ENCODE assay signal across 9 cellular contexts in genomic region chr4:179114615-179115014, GRCh38.
"Had no signal": no experiment of that assay in that cellular context is flagged by ENCODE, and none has a peak within 500 bp of the region (broad histone marks: within the 10 kb centered on the region; RNA-seq: fewer than 3 reads in every experiment).

No MANE protein-coding gene starts in this region.

- ATAC-seq: HepG2, K562 had no signal

- H3K4me3 Mint-ChIP-seq: IgD-negative memory B cell had no signal

- H3K9ac ChIP-seq: KMS-11 had no signal

- H3K4me3 ChIP-seq: K562 had no signal

- H3K4me1 Mint-ChIP-seq: IgD-negative memory B cell had no signal

- H3K4me2 ChIP-seq: KMS-11 had no signal

- H3K27ac Mint-ChIP-seq: IgD-negative memory B cell had no signal

- H3K27me3 Mint-ChIP-seq: IgD-negative memory B cell had no signal

- H3K36me3 Mint-ChIP-seq: IgD-negative memory B cell had no signal

- H3K27ac ChIP-seq: HL-60, KMS-11 had no signal

- DNase-seq: IMR-90, KBM-7, KG1 had no signal

- FAIRE-seq: HepG2, HTR-8/SVneo, K562 had no signal
